In genomic region chr1:168084396-168085231, GRCh38 we compare ENCODE assay signal across 8 cellular contexts. TPM values are rescaled to one million over a fixed set of nuclear protein-coding genes. Genes with fewer than 3 reads are reported as not detected.
A peak's percentile ranks its signal among the peaks of the same experiment; 100 is the strongest.
DNase-seq lines count a peak whose midpoint lies in the region; ATAC-seq and TF ChIP-seq lines count a peak whose summit lies in the region.

No MANE protein-coding gene starts in this region.

- H3K4me1 Mint-ChIP-seq in endodermal cell = peaks cover 33% of the 10 kb centered on the region
- H3K4me1 Mint-ChIP-seq in natural killer cell treated with Interleukin-12 subunit alpha and Interleukin-12 subunit beta and Interleukin-15 and Interleukin-18, amount 100 ng/mL, for 72 hours (ENCODE audit: low read depth in 2 of 2) = no peaks in the 10 kb centered on the region
- H3K4me1 Mint-ChIP-seq in stimulated activated naive CD8-positive, alpha-beta T cell treated with anti-CD3 and anti-CD28 coated beads, Interleukin-15, Interleukin-2, amounts not matched to agents 100 ng/mL and 50 ng/mL, for 24 hours (ENCODE audit: low read depth) = no peaks in the 10 kb centered on the region

- H3K9ac ChIP-seq in endodermal cell (ENCODE audit: extremely low read depth, low read length, poor library complexity, severe bottlenecking) = no peak overlapping the region

- H3K4me3 ChIP-seq in endodermal cell (ENCODE audit: low read length) = no peak overlapping the region

- H3K4me3 Mint-ChIP-seq in endodermal cell = no peak overlapping the region
- no peak overlapping the region for H3K4me3 Mint-ChIP-seq in natural killer cell treated with Interleukin-12 subunit alpha and Interleukin-12 subunit beta and Interleukin-15 and Interleukin-18, amount 100 ng/mL, for 72 hours
- peak overlapping the region; percentile 17 for H3K4me3 Mint-ChIP-seq in stimulated activated naive CD8-positive, alpha-beta T cell treated with anti-CD3 and anti-CD28 coated beads, Interleukin-15, Interleukin-2, amounts not matched to agents 100 ng/mL and 50 ng/mL, for 24 hours

- H3K9me3 Mint-ChIP-seq in endodermal cell = no peaks in the 10 kb centered on the region
- H3K9me3 Mint-ChIP-seq in natural killer cell treated with Interleukin-12 subunit alpha and Interleukin-12 subunit beta and Interleukin-15 and Interleukin-18, amount 100 ng/mL, for 72 hours = no peaks in the 10 kb centered on the region
- H3K9me3 Mint-ChIP-seq in stimulated activated naive CD8-positive, alpha-beta T cell treated with anti-CD3 and anti-CD28 coated beads, Interleukin-15, Interleukin-2, amounts not matched to agents 100 ng/mL and 50 ng/mL, for 24 hours = no peaks in the 10 kb centered on the region

- peaks cover 76% of the 10 kb centered on the region for H3K36me3 ChIP-seq in endodermal cell (ENCODE audit: control insufficient read depth, insufficient read depth, low read length)

- DNase-seq in Ammon's horn (ENCODE audit: low spot score) (peak; percentile 40), NCI-H460 (ENCODE audit: extremely low read depth, low read depth) (peak; percentile 38), endodermal cell (peak; percentile 92)
- peak; percentile 8 to 20 for DNase-seq in activated CD8-positive, alpha-beta memory T cell treated with anti-CD3 and anti-CD28 coated beads for 4 hours (ENCODE audit: low read depth in 2 of 2)
- peak; percentile 70 for DNase-seq in natural killer cell treated with Interleukin-12 subunit alpha and Interleukin-12 subunit beta and Interleukin-15 and Interleukin-18, amount 100 ng/mL, for 72 hours (ENCODE audit: low spot score)

- H3K4me1 ChIP-seq in endodermal cell (ENCODE audit: control insufficient read depth, insufficient read depth, low read length) = peaks cover 18% of the 10 kb centered on the region

- peak; percentile 70 for ATAC-seq in GM19351 (IDR thresholded peaks at IDR 0.05; ENCODE audit: unreplicated experiment)
- peak; percentile 49 to 63 for ATAC-seq in natural killer cell treated with Interleukin-12 subunit alpha and Interleukin-12 subunit beta and Interleukin-15 and Interleukin-18, amount 100 ng/mL, for 72 hours
- ATAC-seq in GM21367 (IDR thresholded peaks at IDR 0.05; ENCODE audit: unreplicated experiment) = no peak

- H3K27me3 Mint-ChIP-seq in endodermal cell (ENCODE audit: insufficient read depth) = no peaks in the 10 kb centered on the region
- peaks cover 0 to 5% of the 10 kb centered on the region in 2 donors for H3K27me3 Mint-ChIP-seq in natural killer cell treated with Interleukin-12 subunit alpha and Interleukin-12 subunit beta and Interleukin-15 and Interleukin-18, amount 100 ng/mL, for 72 hours
- no peaks in the 10 kb centered on the region for H3K27me3 Mint-ChIP-seq in stimulated activated naive CD8-positive, alpha-beta T cell treated with anti-CD3 and anti-CD28 coated beads, Interleukin-15, Interleukin-2, amounts not matched to agents 100 ng/mL and 50 ng/mL, for 24 hours

- peaks cover 31% of the 10 kb centered on the region for H3K36me3 Mint-ChIP-seq in endodermal cell (ENCODE audit: low read depth)
- no peaks in the 10 kb centered on the region for H3K36me3 Mint-ChIP-seq in natural killer cell treated with Interleukin-12 subunit alpha and Interleukin-12 subunit beta and Interleukin-15 and Interleukin-18, amount 100 ng/mL, for 72 hours
- no peaks in the 10 kb centered on the region for H3K36me3 Mint-ChIP-seq in stimulated activated naive CD8-positive, alpha-beta T cell treated with anti-CD3 and anti-CD28 coated beads, Interleukin-15, Interleukin-2, amounts not matched to agents 100 ng/mL and 50 ng/mL, for 24 hours (ENCODE audit: low read depth)

- H3K27ac Mint-ChIP-seq in endodermal cell = no peak overlapping the region
- no peak overlapping the region for H3K27ac Mint-ChIP-seq in natural killer cell treated with Interleukin-12 subunit alpha and Interleukin-12 subunit beta and Interleukin-15 and Interleukin-18, amount 100 ng/mL, for 72 hours
- H3K27ac Mint-ChIP-seq in stimulated activated naive CD8-positive, alpha-beta T cell treated with anti-CD3 and anti-CD28 coated beads, Interleukin-15, Interleukin-2, amounts not matched to agents 100 ng/mL and 50 ng/mL, for 24 hours = no peak overlapping the region

- 36 to 48% methylated on average over 11 to 13 of the region's 13 CpGs for WGBS in endodermal cell (ENCODE audit: insufficient coverage in 1 of 2, insufficient read length in 1 of 2), 2 experiments

- no peaks in the 10 kb centered on the region for H3K27me3 ChIP-seq in endodermal cell (ENCODE audit: control insufficient read depth, insufficient read depth, low read length, poor library complexity, severe bottlenecking)

- peak; percentile 98 for TF ChIP-seq CTCF in endodermal cell (conservative IDR thresholded peaks at IDR 0.05)

- H3K9me3 ChIP-seq in endodermal cell (ENCODE audit: control insufficient read depth, low read length) = no peaks in the 10 kb centered on the region

- H3K27ac ChIP-seq in endodermal cell (ENCODE audit: low read depth, low read length) = no peak overlapping the region

RNA-seq across cellular contexts. Expression of gene GPR161, which starts 52.1 kb away (rescaled TPM):
- total RNA-seq in NCI-H460 (2014; rRNA removed; shearing (Covaris generic)) = 2.1 and 2.8 TPM in 2 replicates
- 0.51 and 0.63 TPM in 2 replicates for polyA plus RNA-seq in NCI-H460 (2014; cell fraction: nucleus; rRNA removed)
- total RNA-seq in endodermal cell = 10 to 100 TPM; 24.0 to 26.6 TPM
- polyA plus RNA-seq in endodermal cell (2013, experiment 1 of 2) = 28.9 TPM
- polyA plus RNA-seq in endodermal cell (2013, experiment 2 of 2) = 26.6 TPM
- total RNA-seq in natural killer cell treated with Interleukin-12 subunit alpha and Interleukin-12 subunit beta and Interleukin-15 and Interleukin-18, amount 100 ng/mL, for 72 hours = under 1 TPM; 0.05 to 0.42 TPM

Comparison
In these comparisons a context has a peak if more than half of its experiments do, and no peak if none do; other contexts are left out.
1. DNase-seq: peak in every context shown above with its lines; median percentile 92 in endodermal cell; 70 in natural killer cell treated with Interleukin-12 subunit alpha and Interleukin-12 subunit beta and Interleukin-15 and Interleukin-18, amount 100 ng/mL, for 72 hours; 40 in Ammon's horn; 38 in NCI-H460; 14 in activated CD8-positive, alpha-beta memory T cell treated with anti-CD3 and anti-CD28 coated beads for 4 hours.